In the genomic region with DNA sequence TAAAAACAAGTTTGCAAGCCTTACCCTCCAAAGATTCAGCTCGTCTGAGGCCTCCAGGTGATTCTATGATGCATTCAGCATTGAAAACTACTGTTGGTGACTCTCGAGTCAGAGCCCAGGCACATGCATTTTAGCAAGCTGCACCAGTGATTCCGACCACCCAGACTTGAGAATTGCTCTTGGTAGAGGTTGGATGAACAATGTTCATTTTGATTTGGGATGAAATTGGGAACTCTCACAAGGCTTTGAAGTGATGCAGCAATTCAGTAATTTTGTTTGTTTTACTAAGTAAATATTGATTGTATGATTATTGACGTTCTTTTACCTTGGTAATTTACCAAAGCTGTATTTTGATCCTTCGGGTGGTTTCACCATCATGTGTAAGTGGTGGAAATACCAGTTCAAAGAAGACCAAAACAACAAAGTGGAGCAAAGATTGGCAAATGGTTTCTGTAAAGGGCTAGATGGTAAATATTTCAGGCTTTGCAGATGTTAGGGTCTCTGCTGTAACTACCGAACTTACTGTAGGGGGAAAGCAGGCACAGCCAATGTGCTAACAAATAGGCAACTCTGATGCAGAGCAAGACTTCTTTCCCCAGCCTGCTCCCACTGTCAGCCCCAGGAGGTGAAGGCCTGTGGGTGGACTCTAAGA, we compare ENCODE assay signal across 1 cellular context.
TF ChIP-seq lines count a peak whose summit lies in the region.

No MANE protein-coding gene starts in this region.

TF ChIP-seq in HepG2, 621 proteins besides CTCF, POLR2A, EP300 and RAD21 (continued from another document and continues in another):
- TF ChIP-seq, protein P1, sequence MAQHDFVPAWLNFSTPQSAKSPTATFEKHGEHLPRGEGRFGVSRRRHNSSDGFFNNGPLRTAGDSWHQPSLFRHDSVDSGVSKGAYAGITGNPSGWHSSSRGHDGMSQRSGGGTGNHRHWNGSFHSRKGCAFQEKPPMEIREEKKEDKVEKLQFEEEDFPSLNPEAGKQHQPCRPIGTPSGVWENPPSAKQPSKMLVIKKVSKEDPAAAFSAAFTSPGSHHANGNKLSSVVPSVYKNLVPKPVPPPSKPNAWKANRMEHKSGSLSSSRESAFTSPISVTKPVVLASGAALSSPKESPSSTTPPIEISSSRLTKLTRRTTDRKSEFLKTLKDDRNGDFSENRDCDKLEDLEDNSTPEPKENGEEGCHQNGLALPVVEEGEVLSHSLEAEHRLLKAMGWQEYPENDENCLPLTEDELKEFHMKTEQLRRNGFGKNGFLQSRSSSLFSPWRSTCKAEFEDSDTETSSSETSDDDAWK (CRISPR knock-in tag; IDR thresholded peaks at IDR 0.05), result no peak
- TF ChIP-seq PPARG (CRISPR knock-in tag; conservative IDR thresholded peaks at IDR 0.05) (peak; percentile 87), ZNF331 (CRISPR knock-in tag; IDR thresholded peaks at IDR 0.05) (peak; percentile 51; the same call in 1 of the 2 replicates), DNMT3B (CRISPR knock-in tag; conservative IDR thresholded peaks at IDR 0.05) (peak; percentile 58; the same call in 1 of the 2 replicates), ZNF557 (CRISPR knock-in tag; IDR thresholded peaks at IDR 0.05) (no peak), ZNF446 (CRISPR knock-in tag; IDR thresholded peaks at IDR 0.05) (no peak), ZKSCAN1 (IDR thresholded peaks at IDR 0.05; ENCODE audit: low read length) (no peak; the same call in 1 of the 2 replicates), ZBTB7A (CRISPR knock-in tag; IDR thresholded peaks at IDR 0.05) (peak; percentile 84; the same call in 1 of the 2 replicates), ZNF724P (CRISPR knock-in tag; IDR thresholded peaks at IDR 0.05; ENCODE audit: borderline replicate concordance) (no peak), SRF (IDR thresholded peaks at IDR 0.05; ENCODE audit: low read depth, low read length) (no peak), SKI (IDR thresholded peaks at IDR 0.05; ENCODE audit: partially characterized antibody) (peak; percentile 70), MTF1 (CRISPR knock-in tag; IDR thresholded peaks at IDR 0.05) (no peak), MAF1 (CRISPR knock-in tag; IDR thresholded peaks at IDR 0.05; ENCODE audit: borderline replicate concordance) (no peak), ZNF607 (CRISPR knock-in tag; IDR thresholded peaks at IDR 0.05; ENCODE audit: borderline replicate concordance) (no peak), ZSCAN21 (CRISPR knock-in tag; IDR thresholded peaks at IDR 0.05; ENCODE audit: borderline replicate concordance) (no peak)
- TF ChIP-seq, protein P2, sequence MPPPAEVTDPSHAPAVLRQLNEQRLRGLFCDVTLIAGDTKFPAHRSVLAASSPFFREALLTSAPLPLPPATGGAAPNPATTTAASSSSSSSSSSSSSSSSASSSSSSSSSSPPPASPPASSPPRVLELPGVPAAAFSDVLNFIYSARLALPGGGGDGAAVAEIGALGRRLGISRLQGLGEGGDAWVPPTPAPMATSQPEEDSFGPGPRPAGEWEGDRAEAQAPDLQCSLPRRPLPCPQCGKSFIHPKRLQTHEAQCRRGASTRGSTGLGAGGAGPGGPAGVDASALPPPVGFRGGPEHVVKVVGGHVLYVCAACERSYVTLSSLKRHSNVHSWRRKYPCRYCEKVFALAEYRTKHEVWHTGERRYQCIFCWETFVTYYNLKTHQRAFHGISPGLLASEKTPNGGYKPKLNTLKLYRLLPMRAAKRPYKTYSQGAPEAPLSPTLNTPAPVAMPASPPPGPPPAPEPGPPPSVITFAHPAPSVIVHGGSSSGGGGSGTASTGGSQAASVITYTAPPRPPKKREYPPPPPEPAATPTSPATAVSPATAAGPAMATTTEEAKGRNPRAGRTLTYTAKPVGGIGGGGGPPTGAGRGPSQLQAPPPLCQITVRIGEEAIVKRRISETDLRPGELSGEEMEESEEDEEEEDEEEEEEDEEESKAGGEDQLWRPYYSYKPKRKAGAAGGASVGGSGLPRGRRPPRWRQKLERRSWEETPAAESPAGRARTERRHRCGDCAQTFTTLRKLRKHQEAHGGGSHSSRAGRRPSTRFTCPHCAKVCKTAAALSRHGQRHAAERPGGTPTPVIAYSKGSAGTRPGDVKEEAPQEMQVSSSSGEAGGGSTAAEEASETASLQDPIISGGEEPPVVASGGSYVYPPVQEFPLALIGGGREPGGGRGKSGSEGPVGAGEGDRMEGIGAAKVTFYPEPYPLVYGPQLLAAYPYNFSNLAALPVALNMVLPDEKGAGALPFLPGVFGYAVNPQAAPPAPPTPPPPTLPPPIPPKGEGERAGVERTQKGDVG (CRISPR knock-in tag; IDR thresholded peaks at IDR 0.05; ENCODE audit: borderline replicate concordance), result no peak
- TF ChIP-seq, protein P3, sequence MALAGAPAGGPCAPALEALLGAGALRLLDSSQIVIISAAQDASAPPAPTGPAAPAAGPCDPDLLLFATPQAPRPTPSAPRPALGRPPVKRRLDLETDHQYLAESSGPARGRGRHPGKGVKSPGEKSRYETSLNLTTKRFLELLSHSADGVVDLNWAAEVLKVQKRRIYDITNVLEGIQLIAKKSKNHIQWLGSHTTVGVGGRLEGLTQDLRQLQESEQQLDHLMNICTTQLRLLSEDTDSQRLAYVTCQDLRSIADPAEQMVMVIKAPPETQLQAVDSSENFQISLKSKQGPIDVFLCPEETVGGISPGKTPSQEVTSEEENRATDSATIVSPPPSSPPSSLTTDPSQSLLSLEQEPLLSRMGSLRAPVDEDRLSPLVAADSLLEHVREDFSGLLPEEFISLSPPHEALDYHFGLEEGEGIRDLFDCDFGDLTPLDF (CRISPR knock-in tag; IDR thresholded peaks at IDR 0.05), result no peak
- TF ChIP-seq, protein P4, sequence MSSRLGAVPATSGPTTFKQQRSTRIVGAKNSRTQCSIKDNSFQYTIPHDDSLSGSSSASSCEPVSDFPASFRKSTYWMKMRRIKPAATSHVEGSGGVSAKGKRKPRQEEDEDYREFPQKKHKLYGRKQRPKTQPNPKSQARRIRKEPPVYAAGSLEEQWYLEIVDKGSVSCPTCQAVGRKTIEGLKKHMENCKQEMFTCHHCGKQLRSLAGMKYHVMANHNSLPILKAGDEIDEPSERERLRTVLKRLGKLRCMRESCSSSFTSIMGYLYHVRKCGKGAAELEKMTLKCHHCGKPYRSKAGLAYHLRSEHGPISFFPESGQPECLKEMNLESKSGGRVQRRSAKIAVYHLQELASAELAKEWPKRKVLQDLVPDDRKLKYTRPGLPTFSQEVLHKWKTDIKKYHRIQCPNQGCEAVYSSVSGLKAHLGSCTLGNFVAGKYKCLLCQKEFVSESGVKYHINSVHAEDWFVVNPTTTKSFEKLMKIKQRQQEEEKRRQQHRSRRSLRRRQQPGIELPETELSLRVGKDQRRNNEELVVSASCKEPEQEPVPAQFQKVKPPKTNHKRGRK (CRISPR knock-in tag; IDR thresholded peaks at IDR 0.05), result no peak
- TF ChIP-seq, protein P5, sequence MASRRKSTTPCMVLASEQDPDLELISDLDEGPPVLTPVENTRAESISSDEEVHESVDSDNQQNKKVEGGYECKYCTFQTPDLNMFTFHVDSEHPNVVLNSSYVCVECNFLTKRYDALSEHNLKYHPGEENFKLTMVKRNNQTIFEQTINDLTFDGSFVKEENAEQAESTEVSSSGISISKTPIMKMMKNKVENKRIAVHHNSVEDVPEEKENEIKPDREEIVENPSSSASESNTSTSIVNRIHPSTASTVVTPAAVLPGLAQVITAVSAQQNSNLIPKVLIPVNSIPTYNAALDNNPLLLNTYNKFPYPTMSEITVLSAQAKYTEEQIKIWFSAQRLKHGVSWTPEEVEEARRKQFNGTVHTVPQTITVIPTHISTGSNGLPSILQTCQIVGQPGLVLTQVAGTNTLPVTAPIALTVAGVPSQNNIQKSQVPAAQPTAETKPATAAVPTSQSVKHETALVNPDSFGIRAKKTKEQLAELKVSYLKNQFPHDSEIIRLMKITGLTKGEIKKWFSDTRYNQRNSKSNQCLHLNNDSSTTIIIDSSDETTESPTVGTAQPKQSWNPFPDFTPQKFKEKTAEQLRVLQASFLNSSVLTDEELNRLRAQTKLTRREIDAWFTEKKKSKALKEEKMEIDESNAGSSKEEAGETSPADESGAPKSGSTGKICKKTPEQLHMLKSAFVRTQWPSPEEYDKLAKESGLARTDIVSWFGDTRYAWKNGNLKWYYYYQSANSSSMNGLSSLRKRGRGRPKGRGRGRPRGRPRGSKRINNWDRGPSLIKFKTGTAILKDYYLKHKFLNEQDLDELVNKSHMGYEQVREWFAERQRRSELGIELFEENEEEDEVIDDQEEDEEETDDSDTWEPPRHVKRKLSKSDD (CRISPR knock-in tag; IDR thresholded peaks at IDR 0.05; ENCODE audit: low read depth), result no peak
- TF ChIP-seq, protein P6, sequence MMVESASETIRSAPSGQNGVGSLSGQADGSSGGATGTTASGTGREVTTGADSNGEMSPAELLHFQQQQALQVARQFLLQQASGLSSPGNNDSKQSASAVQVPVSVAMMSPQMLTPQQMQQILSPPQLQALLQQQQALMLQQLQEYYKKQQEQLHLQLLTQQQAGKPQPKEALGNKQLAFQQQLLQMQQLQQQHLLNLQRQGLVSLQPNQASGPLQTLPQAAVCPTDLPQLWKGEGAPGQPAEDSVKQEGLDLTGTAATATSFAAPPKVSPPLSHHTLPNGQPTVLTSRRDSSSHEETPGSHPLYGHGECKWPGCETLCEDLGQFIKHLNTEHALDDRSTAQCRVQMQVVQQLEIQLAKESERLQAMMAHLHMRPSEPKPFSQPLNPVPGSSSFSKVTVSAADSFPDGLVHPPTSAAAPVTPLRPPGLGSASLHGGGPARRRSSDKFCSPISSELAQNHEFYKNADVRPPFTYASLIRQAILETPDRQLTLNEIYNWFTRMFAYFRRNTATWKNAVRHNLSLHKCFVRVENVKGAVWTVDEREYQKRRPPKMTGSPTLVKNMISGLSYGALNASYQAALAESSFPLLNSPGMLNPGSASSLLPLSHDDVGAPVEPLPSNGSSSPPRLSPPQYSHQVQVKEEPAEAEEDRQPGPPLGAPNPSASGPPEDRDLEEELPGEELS (CRISPR knock-in tag; IDR thresholded peaks at IDR 0.05), result peak; percentile 91
- TF ChIP-seq, protein P7, sequence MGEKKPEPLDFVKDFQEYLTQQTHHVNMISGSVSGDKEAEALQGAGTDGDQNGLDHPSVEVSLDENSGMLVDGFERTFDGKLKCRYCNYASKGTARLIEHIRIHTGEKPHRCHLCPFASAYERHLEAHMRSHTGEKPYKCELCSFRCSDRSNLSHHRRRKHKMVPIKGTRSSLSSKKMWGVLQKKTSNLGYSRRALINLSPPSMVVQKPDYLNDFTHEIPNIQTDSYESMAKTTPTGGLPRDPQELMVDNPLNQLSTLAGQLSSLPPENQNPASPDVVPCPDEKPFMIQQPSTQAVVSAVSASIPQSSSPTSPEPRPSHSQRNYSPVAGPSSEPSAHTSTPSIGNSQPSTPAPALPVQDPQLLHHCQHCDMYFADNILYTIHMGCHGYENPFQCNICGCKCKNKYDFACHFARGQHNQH (CRISPR knock-in tag; IDR thresholded peaks at IDR 0.05), result peak; percentile 81; the same call in 1 of the 2 replicates
- TF ChIP-seq, protein P8, sequence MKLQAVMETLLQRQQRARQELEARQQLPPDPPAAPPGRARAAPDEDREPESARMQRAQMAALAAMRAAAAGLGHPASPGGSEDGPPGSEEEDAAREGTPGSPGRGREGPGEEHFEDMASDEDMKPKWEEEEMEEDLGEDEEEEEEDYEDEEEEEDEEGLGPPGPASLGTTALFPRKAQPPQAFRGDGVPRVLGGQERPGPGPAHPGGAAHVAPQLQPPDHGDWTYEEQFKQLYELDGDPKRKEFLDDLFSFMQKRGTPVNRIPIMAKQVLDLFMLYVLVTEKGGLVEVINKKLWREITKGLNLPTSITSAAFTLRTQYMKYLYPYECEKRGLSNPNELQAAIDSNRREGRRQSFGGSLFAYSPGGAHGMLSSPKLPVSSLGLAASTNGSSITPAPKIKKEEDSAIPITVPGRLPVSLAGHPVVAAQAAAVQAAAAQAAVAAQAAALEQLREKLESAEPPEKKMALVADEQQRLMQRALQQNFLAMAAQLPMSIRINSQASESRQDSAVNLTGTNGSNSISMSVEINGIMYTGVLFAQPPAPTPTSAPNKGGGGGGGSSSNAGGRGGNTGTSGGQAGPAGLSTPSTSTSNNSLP (IDR thresholded peaks at IDR 0.05; ENCODE audit: low read depth, low read length), result peak; percentile 97
- TF ChIP-seq, protein P9, sequence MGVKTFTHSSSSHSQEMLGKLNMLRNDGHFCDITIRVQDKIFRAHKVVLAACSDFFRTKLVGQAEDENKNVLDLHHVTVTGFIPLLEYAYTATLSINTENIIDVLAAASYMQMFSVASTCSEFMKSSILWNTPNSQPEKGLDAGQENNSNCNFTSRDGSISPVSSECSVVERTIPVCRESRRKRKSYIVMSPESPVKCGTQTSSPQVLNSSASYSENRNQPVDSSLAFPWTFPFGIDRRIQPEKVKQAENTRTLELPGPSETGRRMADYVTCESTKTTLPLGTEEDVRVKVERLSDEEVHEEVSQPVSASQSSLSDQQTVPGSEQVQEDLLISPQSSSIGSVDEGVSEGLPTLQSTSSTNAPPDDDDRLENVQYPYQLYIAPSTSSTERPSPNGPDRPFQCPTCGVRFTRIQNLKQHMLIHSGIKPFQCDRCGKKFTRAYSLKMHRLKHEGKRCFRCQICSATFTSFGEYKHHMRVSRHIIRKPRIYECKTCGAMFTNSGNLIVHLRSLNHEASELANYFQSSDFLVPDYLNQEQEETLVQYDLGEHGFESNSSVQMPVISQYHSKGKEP (CRISPR knock-in tag; IDR thresholded peaks at IDR 0.05), result no peak
